1 cellular context compared by ENCODE assay signal in the genomic region with DNA sequence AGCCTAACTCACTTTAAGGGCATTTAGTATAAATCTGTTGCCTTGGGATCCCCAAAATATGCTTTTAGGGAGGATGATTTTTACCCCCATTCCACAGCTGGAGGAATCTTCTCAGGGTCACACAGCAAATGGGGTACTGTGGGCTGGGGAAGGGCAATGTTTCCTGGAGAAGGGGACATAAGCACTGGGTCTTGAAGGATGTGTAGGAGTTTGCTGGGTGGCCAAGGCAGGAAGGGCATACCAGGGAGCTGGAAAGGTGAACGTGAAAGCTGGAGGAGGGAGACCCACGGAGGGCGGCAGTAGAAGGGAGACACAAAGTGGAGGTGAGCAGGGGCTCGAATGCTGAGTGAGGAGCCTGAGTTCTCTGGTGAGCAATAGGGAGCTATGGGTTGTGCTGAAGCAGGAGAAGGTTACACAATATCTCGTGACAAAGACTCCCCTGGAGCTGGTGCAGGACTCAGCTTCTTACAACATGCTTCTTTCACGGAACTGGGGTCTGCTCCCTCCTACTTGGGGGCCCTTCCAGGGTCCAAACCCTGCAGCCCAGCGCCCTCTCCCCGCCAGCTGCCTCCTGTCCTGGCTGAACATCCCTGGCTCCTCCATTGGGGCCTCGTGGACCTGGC.
A peak's percentile ranks its signal among the peaks of the same experiment; 100 is the strongest.
TF ChIP-seq lines count a peak whose summit lies in the region.

No MANE protein-coding gene starts in this region.

TF ChIP-seq in IMR-90, 13 proteins besides CTCF, POLR2A, EP300 and RAD21:
- peak; percentile 39; the same call in 1 of the 2 replicates for TF ChIP-seq BHLHE40 (IDR thresholded peaks at IDR 0.05; ENCODE audit: low read depth, low read length)
- no peak for TF ChIP-seq RFX5 (IDR thresholded peaks at IDR 0.05; ENCODE audit: low read depth, low read length)
- peak; percentile 74 for TF ChIP-seq CEBPB (IDR thresholded peaks at IDR 0.05; ENCODE audit: low read depth, low read length)
- TF ChIP-seq MAFK (IDR thresholded peaks at IDR 0.05; ENCODE audit: low read depth, low read length) = no peak
- no peak for TF ChIP-seq FOS (IDR thresholded peaks at IDR 0.05; ENCODE audit: low read depth, low read length)
TF ChIP-seq in IMR-90: peak in this region for 2.
